1 cellular context compared by ENCODE assay signal in genomic region chr11:569273-569885, GRCh38.
TF ChIP-seq lines count a peak whose summit lies in the region.

No MANE protein-coding gene starts in this region.

TF ChIP-seq in endothelial cell of umbilical vein, 7 proteins besides CTCF, POLR2A, EP300 and RAD21:
- no peak for TF ChIP-seq EZH2 (IDR thresholded peaks at IDR 0.05; ENCODE audit: borderline replicate concordance, low read depth, low read length, severe bottlenecking)
